16 cellular contexts compared by ENCODE assay signal in the genomic region with DNA sequence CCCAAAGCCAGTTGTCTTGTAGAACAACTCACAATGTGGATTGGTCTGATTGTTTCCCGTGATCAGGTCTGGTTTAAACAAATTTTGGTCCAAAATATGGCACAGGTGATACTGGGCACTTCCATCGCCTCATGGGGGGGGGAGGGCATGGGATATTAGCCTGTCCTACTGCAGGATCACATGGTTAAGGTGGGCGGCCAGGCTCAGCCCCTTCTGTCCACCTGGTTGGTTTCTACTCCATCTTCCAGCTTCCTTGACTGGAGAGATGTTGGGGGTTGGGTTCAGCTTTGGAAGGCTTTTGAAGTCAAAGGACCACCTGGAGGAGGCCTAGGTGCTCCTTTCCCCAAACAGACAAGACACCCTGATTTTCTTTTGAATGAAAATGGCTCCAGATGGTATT. TPM values are rescaled to one million over a fixed set of nuclear protein-coding genes. Genes with fewer than 3 reads are reported as not detected.
DNase-seq lines count a peak whose midpoint lies in the region; ATAC-seq and TF ChIP-seq lines count a peak whose summit lies in the region.
"Had no signal": no experiment of that assay in that cellular context is flagged by ENCODE, and none has a peak within 500 bp of the region (broad histone marks: within the 10 kb centered on the region; RNA-seq: fewer than 3 reads in every experiment).

No MANE protein-coding gene starts in this region.

- POLR2A ChIA-PET in RWPE1 (lab: Yijun Ruan, JAX; ENCODE audit: low non-redundant PET), result no interaction called here

- TF ChIP-seq CTCF in left ventricle myocardium inferior (IDR thresholded peaks at IDR 0.05; ENCODE audit: borderline replicate concordance), result no peak
- no peak for TF ChIP-seq CTCF in RWPE1 (conservative IDR thresholded peaks at IDR 0.05; ENCODE audit: low read depth)
- no peak for TF ChIP-seq CTCF in thyroid gland (IDR thresholded peaks at IDR 0.05)

- peaks cover 99% of the 10 kb centered on the region for H3K4me1 ChIP-seq in left ventricle myocardium inferior
- peaks cover 98% of the 10 kb centered on the region for H3K4me1 ChIP-seq in mucosa of stomach (ENCODE audit: control insufficient read depth, insufficient read depth, low read length)
- H3K4me1 ChIP-seq in thyroid gland, result peaks cover 93 to 97% of the 10 kb centered on the region in 2 donors

- H3K27me3 ChIP-seq in left ventricle myocardium inferior (ENCODE audit: low read depth) (no peaks in the 10 kb centered on the region), mucosa of stomach (ENCODE audit: control insufficient read depth, insufficient read depth, low read length) (no peaks in the 10 kb centered on the region), thyroid gland (no peaks in the 10 kb centered on the region)
- H3K27me3 ChIP-seq: cardiac muscle cell, esophagus squamous epithelium had no signal

- WGBS in thyroid gland, 2 donors, result 93 to 100% methylated on average over 3 of the region's 3 CpGs

- no peak overlapping the region for H3K4me3 ChIP-seq in left ventricle myocardium inferior
- no peak overlapping the region for H3K4me3 ChIP-seq in mucosa of stomach (ENCODE audit: low read length)
- no peak overlapping the region for H3K4me3 ChIP-seq in thyroid gland (replicated peaks in 1 of 3)
- H3K4me3 ChIP-seq: cardiac muscle cell, esophagus squamous epithelium had no signal

- H3K9me3 ChIP-seq in left ventricle myocardium inferior (replicated peaks) (no peaks in the 10 kb centered on the region), mucosa of stomach (ENCODE audit: control insufficient read depth, low read length) (no peaks in the 10 kb centered on the region), thyroid gland (no peaks in the 10 kb centered on the region)
- H3K9me3 ChIP-seq: esophagus squamous epithelium had no signal

- no peak for DNase-seq in left ventricle myocardium inferior
- DNase-seq in Right ventricle myocardium inferior (ENCODE audit: missing footprints), result no peak
- DNase-seq in RWPE1 (ENCODE audit: low spot score), result no peak
- DNase-seq in thyroid gland, result no peak
- no peak for DNase-seq in NCI-H1436 treated with DMSO at 0.1 percent for 48 hours (lab: John Stamatoyannopoulos, UW)
- no peak for DNase-seq in LoVo (ENCODE audit: low spot score)
- DNase-seq in DMS 273 (lab: John Stamatoyannopoulos, UW; ENCODE audit: unreplicated experiment), result no peak
- DNase-seq: activated CD4-positive, alpha-beta T cell treated with anti-CD3 and anti-CD28 coated beads, Interleukin-2, amount 50 U/mL, for 48 hours; COR-L47; esophagus squamous epithelium; MM.1S; NCI-H187; NCI-H446; WERI-Rb-1 had no signal

- H3K27ac ChIP-seq in left ventricle myocardium inferior (replicated peaks), result peak overlapping the region; percentile 100
- peak overlapping the region; percentile 63 for H3K27ac ChIP-seq in RWPE1
- peak overlapping the region; percentile 95 to 100 (median 100) for H3K27ac ChIP-seq in thyroid gland
- H3K27ac ChIP-seq: cardiac muscle cell, WERI-Rb-1 had no signal

- H3K36me3 ChIP-seq in left ventricle myocardium inferior (no peaks in the 10 kb centered on the region), mucosa of stomach (ENCODE audit: control insufficient read depth, insufficient read depth, low read length) (no peaks in the 10 kb centered on the region), thyroid gland (no peaks in the 10 kb centered on the region)
- H3K36me3 ChIP-seq: cardiac muscle cell, WERI-Rb-1 had no signal

- peak overlapping the region; percentile 45 for H3K9ac ChIP-seq in mucosa of stomach (ENCODE audit: low read length)

- no peak for TF ChIP-seq POLR2A in thyroid gland (IDR thresholded peaks at IDR 0.05)

- ATAC-seq in Right ventricle myocardium inferior, result no peak

- intact Hi-C loops in left ventricle myocardium inferior (cut with micrococcal nuclease), result loop anchor here (10.0 kb wide), 1 partner anchor 61 kb away; no protein-coding TSS in a partner anchor
- intact Hi-C loops in Right ventricle myocardium inferior (cut with DNase I), result loop anchor here (2.0 kb wide), 1 partner anchor 17 kb away; no protein-coding TSS in a partner anchor
- intact Hi-C loops in thyroid gland (cut with DNase I), result loop anchor here (5.0 kb wide), 1 partner anchor 58 kb away; no protein-coding TSS in a partner anchor

- CTCF ChIA-PET in RWPE1 (lab: Yijun Ruan, JAX), result interaction anchor here (0.5 kb wide), 1 partner anchor 19 kb away, joined by 5 read pairs; no protein-coding TSS in a partner anchor

RNA-seq across cellular contexts. Expression of a gene that starts 7.2 kb away (rescaled TPM):
- total RNA-seq in left ventricle myocardium inferior (62.3 TPM), Right ventricle myocardium inferior (63.4 TPM), thyroid gland (100 to 1,000 TPM in 2 of 4 donors, 10 to 100 TPM in 2; 84.0 to 117 (median 97.6) TPM)
